Comparison of ENCODE assay signal across 13 cellular contexts in the genomic region with DNA sequence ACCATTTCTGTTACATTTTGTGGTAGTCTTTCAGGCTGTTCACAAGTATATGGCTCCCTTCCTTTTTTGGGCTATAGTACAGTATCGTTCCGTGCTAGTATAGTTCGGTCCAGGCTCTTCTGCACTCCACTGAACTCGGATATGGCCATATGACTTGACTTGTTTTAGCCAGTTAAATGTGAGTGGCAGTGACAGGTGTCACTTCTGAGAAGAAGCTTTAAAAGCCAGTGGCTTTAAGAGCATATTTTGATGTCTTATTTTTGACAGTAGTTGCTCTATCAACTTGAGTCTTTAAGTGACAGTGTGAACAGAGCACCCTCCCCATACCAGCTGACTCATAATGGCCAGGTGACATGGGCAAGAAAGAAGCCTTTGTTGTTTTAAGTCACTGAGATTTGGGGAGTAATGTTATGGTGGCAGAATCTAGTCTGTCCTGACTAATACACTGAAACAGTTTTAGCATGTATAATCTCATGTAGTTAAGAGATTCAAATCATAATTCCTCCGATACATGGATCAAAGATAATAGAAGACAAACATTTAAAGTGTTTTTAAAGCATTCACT.
"Had no signal": no experiment of that assay in that cellular context is flagged by ENCODE, and none has a peak within 500 bp of the region (broad histone marks: within the 10 kb centered on the region; RNA-seq: fewer than 3 reads in every experiment).

No MANE protein-coding gene starts in this region.

- H3K27ac ChIP-seq: coronary artery, heart right ventricle had no signal

- H3K36me3 ChIP-seq: heart right ventricle had no signal

- ATAC-seq: activated CD8-positive, alpha-beta T cell treated with anti-CD3 and anti-CD28 coated beads, Interleukin-2, amount 10 ng/mL, durations not matched to agents 7 days and 5 days; activated naive CD8-positive, alpha-beta T cell treated with anti-CD3 and anti-CD28 coated beads, Interleukin-2, amount 50 U/mL, for 24 hours; heart right ventricle; natural killer cell treated with Interleukin-12 subunit alpha and Interleukin-12 subunit beta and Interleukin-15 and Interleukin-18, amount 100 ng/mL, for 72 hours; sciatic nerve had no signal

- H3K9me3 ChIP-seq: heart right ventricle had no signal

- DNase-seq: activated CD4-positive, alpha-beta T cell treated with anti-CD3 and anti-CD28 coated beads, Interleukin-2, amount 10 ng/mL, durations not matched to agents 7 days and 5 days; activated CD8-positive, alpha-beta T cell treated with anti-CD3 and anti-CD28 coated beads, Interleukin-2, amount 10 ng/mL, durations not matched to agents 7 days and 5 days; activated naive CD4-positive, alpha-beta T cell treated with anti-CD3 and anti-CD28 coated beads for 36 hours; activated naive CD8-positive, alpha-beta T cell treated with anti-CD3 and anti-CD28 coated beads, Interleukin-2, amount 50 U/mL, for 24 hours; activated T-cell treated with anti-CD3 and anti-CD28 coated beads, Interleukin-2, amount 50 U/mL, for 24 hours; aorta; heart right ventricle; mesendoderm; T-helper 1 cell; T-helper 9 cell had no signal

- H3K4me1 ChIP-seq: heart right ventricle had no signal

- H3K4me3 ChIP-seq: coronary artery, heart right ventricle had no signal
